In genomic region chr10:129418826-129419225, GRCh38 we compare ENCODE assay signal across 16 cellular contexts. TPM values are rescaled to one million over a fixed set of nuclear protein-coding genes. Genes with fewer than 3 reads are reported as not detected.
A peak's percentile ranks its signal among the peaks of the same experiment; 100 is the strongest.
DNase-seq lines count a peak whose midpoint lies in the region; ATAC-seq and TF ChIP-seq lines count a peak whose summit lies in the region.
"Had no signal": no experiment of that assay in that cellular context is flagged by ENCODE, and none has a peak within 500 bp of the region (broad histone marks: within the 10 kb centered on the region; RNA-seq: fewer than 3 reads in every experiment).

No MANE protein-coding gene starts in this region.

- H3K4me3 ChIP-seq in GM23338 (no peak overlapping the region), neuronal stem cell (ENCODE audit: low read length in 2 of 2) (no peak overlapping the region)
- H3K4me3 ChIP-seq: BLaER1 treated with 17β-estradiol and CSF1 and Interleukin-3, amounts not matched to agents 10 nM and 100 nM; GM12878 had no signal

- no peak overlapping the region for H4K91ac ChIP-seq in neuronal stem cell (ENCODE audit: low read depth, low read length, poor library complexity)

- H3K14ac ChIP-seq in neuronal stem cell (ENCODE audit: low read length): peak overlapping the region; percentile 31

- H3K4me2 ChIP-seq in GM23338: no peak overlapping the region
- no peak overlapping the region for H3K4me2 ChIP-seq in neuronal stem cell (ENCODE audit: insufficient read depth, low read length, poor library complexity, severe bottlenecking)

- no peaks in the 10 kb centered on the region for H3K4me1 ChIP-seq in GM23338 (ENCODE audit: insufficient read depth)
- H3K4me1 ChIP-seq in neuronal stem cell (ENCODE audit: control insufficient read depth in 2 of 2, insufficient read depth in 1 of 2, low read depth in 1 of 2, low read length in 2 of 2): peaks cover 0 to 11% of the 10 kb centered on the region in 2 donors

- H3K4ac ChIP-seq in neuronal stem cell (ENCODE audit: low read length): no peak overlapping the region

- no peaks in the 10 kb centered on the region for H3K9me2 ChIP-seq in GM23338 (ENCODE audit: insufficient read depth)

- H3K4me1 Mint-ChIP-seq in GM23338: peaks cover 11% of the 10 kb centered on the region; the same call in 2 of the 3 replicates
- H3K4me1 Mint-ChIP-seq: B cell had no signal

- TF ChIP-seq CTCF in GM23338 (conservative IDR thresholded peaks at IDR 0.05; ENCODE audit: low read depth in 2 of 2): no peak

- no peak overlapping the region for H3K9ac ChIP-seq in neuronal stem cell (ENCODE audit: low read depth, low read length, poor library complexity)
- H3K9ac ChIP-seq: BLaER1 treated with 17β-estradiol and CSF1 and Interleukin-3, amounts not matched to agents 10 nM and 100 nM had no signal

- H4K20me1 ChIP-seq in GM23338 (replicated peaks; ENCODE audit: insufficient read depth): no peaks in the 10 kb centered on the region
- H4K20me1 ChIP-seq: BLaER1 treated with 17β-estradiol and CSF1 and Interleukin-3, amounts not matched to agents 10 nM and 100 nM had no signal

- H3K79me1 ChIP-seq in neuronal stem cell (ENCODE audit: low read depth, low read length): no peaks in the 10 kb centered on the region

- H2BK15ac ChIP-seq in neuronal stem cell (ENCODE audit: low read length): peak overlapping the region; percentile 26

- no peak for ATAC-seq in GM23338
- ATAC-seq: CD8-positive, alpha-beta T cell; GM12878 had no signal

- H3K36me3 ChIP-seq in GM23338 (ENCODE audit: insufficient read depth) (no peaks in the 10 kb centered on the region), neuronal stem cell (replicated peaks in 1 of 2; ENCODE audit: control insufficient read depth in 2 of 2, insufficient read depth in 2 of 2, low read length in 2 of 2) (no peaks in the 10 kb centered on the region)
- H3K36me3 ChIP-seq: BLaER1 treated with 17β-estradiol and CSF1 and Interleukin-3, amounts not matched to agents 10 nM and 100 nM had no signal

- H3K27me3 Mint-ChIP-seq in GM23338 (ENCODE audit: insufficient read depth, low read depth, poor library complexity): peaks cover 3% of the 10 kb centered on the region

- no peaks in the 10 kb centered on the region for H3K27me3 ChIP-seq in GM23338 (ENCODE audit: insufficient read depth)
- no peaks in the 10 kb centered on the region for H3K27me3 ChIP-seq in neuronal stem cell (ENCODE audit: control insufficient read depth in 3 of 3, insufficient read depth in 3 of 3, low read depth in 1 of 3, low read length in 3 of 3)
- H3K27me3 ChIP-seq: BLaER1 treated with 17β-estradiol and CSF1 and Interleukin-3, amounts not matched to agents 10 nM and 100 nM had no signal

- H3K4me3 Mint-ChIP-seq in GM23338: no peak overlapping the region
- H3K4me3 Mint-ChIP-seq: B cell; CD8-positive, alpha-beta T cell; H9 had no signal

- H3K27ac ChIP-seq in GM23338 (ENCODE audit: low read depth) (no peak overlapping the region), neuronal stem cell (replicated peaks; ENCODE audit: low read length) (no peak overlapping the region)
- H3K27ac ChIP-seq: BLaER1 treated with 17β-estradiol and CSF1 and Interleukin-3, amounts not matched to agents 10 nM and 100 nM had no signal

- H3K9me3 Mint-ChIP-seq in GM23338: no peaks in the 10 kb centered on the region
- H3K9me3 Mint-ChIP-seq: CD8-positive, alpha-beta T cell; H9 had no signal

- H3K27ac Mint-ChIP-seq in GM23338: no peak overlapping the region
- H3K27ac Mint-ChIP-seq: B cell; CD8-positive, alpha-beta T cell had no signal

- peak overlapping the region; percentile 57 for H2AK5ac ChIP-seq in neuronal stem cell (ENCODE audit: low read depth, low read length)

- H3K18ac ChIP-seq in neuronal stem cell (ENCODE audit: low read length): peak overlapping the region; percentile 44

- no peaks in the 10 kb centered on the region; the same call in 2 of the 3 replicates for H3K36me3 Mint-ChIP-seq in GM23338 (ENCODE audit: low read depth)
- H3K36me3 Mint-ChIP-seq: CD8-positive, alpha-beta T cell had no signal

- peak overlapping the region; percentile 85 for H2AFZ ChIP-seq in GM23338
- H2AFZ ChIP-seq in neuronal stem cell (ENCODE audit: low read length): no peak overlapping the region

- no peaks in the 10 kb centered on the region for H3K79me2 ChIP-seq in GM23338 (replicated peaks; ENCODE audit: insufficient read depth)

- H3K9me3 ChIP-seq in neuronal stem cell (replicated peaks in 1 of 2; ENCODE audit: control insufficient read depth in 2 of 2, insufficient read depth in 1 of 2, low read depth in 1 of 2, low read length in 2 of 2): no peaks in the 10 kb centered on the region
- H3K9me3 ChIP-seq: BLaER1 treated with 17β-estradiol and CSF1 and Interleukin-3, amounts not matched to agents 10 nM and 100 nM had no signal

- H3K23ac ChIP-seq in neuronal stem cell (ENCODE audit: low read depth, low read length, poor library complexity): no peak overlapping the region

- H4K8ac ChIP-seq in neuronal stem cell (ENCODE audit: low read depth, low read length): no peak overlapping the region

- peak overlapping the region; percentile 58 for H2BK5ac ChIP-seq in neuronal stem cell (ENCODE audit: low read length)

- DNase-seq in GM23338 (ENCODE audit: low spot score) (no peak), ecto neural progenitor cell (ENCODE audit: low spot score) (peak; percentile 39), neuronal stem cell (ENCODE audit: low spot score) (no peak), ureter (ENCODE audit: low spot score) (peak; percentile 41), NCI-H1694 treated with DMSO at 0.1 percent for 48 hours (lab: John Stamatoyannopoulos, UW) (no peak), pons (ENCODE audit: low spot score) (no peak)
- DNase-seq: Calu3; CD8-positive, alpha-beta T cell; DMS79 treated with DMSO at 0.1 percent for 48 hours; GOT3; H9; IMR-90 had no signal

- H3F3A ChIP-seq in GM23338 (replicated peaks; ENCODE audit: low read depth): no peaks in the 10 kb centered on the region

- H2BK120ac ChIP-seq in neuronal stem cell (ENCODE audit: low read depth, low read length): no peak overlapping the region

- H2BK12ac ChIP-seq in neuronal stem cell (ENCODE audit: low read length): no peak overlapping the region

- WGBS in neuronal stem cell (ENCODE audit: extremely low coverage in 2 of 2, insufficient read length in 2 of 2, insufficient replicate concordance in 1 of 2), 2 donors: no CpG with 5 or more reads among the region's 11 CpGs

TF ChIP-seq in GM23338, 12 proteins besides CTCF, POLR2A, EP300 and RAD21 (continues in another document):
- TF ChIP-seq ETS1 (IDR thresholded peaks at IDR 0.05): no peak
- no peak for TF ChIP-seq JUNB (IDR thresholded peaks at IDR 0.05; ENCODE audit: unreplicated experiment)
- no peak for TF ChIP-seq CREB1 (CRISPR knock-in tag; IDR thresholded peaks at IDR 0.05; ENCODE audit: low read depth)
- TF ChIP-seq ZNF114 (CRISPR knock-in tag; IDR thresholded peaks at IDR 0.05): no peak
- TF ChIP-seq ZNF331 (CRISPR knock-in tag; IDR thresholded peaks at IDR 0.05; ENCODE audit: low read depth): no peak

RNA-seq across cellular contexts. Expression of gene MGMT, which starts 48.2 kb away (rescaled TPM):
- total RNA-seq in GM23338 (2014; rRNA removed; shearing (Covaris generic)): 19.3 and 21.9 TPM in 2 replicates
- polyA plus RNA-seq in GM23338 (2016; fragmentation: Nextera tagmentation; extraction: Ambion mirVana): 19.2 and 21.9 TPM in 2 replicates
- 17.3 TPM for polyA plus RNA-seq in neuronal stem cell (2013, experiment 1 of 2)
- polyA plus RNA-seq in neuronal stem cell (2013, experiment 2 of 2): 16.8 TPM
- total RNA-seq in ureter: 38.6 TPM
- total RNA-seq: A172 had no signal

Comparison
In these comparisons a context has a peak if more than half of its experiments do, and no peak if none do; other contexts are left out.
1. DNase-seq: peak in ecto neural progenitor cell (single experiment) and ureter (single experiment); none in GM23338 (single experiment), neuronal stem cell (single experiment), NCI-H1694 treated with DMSO at 0.1 percent for 48 hours (single experiment) and pons (single experiment).